ENCODE assay signal across 9 cellular contexts in the genomic region with DNA sequence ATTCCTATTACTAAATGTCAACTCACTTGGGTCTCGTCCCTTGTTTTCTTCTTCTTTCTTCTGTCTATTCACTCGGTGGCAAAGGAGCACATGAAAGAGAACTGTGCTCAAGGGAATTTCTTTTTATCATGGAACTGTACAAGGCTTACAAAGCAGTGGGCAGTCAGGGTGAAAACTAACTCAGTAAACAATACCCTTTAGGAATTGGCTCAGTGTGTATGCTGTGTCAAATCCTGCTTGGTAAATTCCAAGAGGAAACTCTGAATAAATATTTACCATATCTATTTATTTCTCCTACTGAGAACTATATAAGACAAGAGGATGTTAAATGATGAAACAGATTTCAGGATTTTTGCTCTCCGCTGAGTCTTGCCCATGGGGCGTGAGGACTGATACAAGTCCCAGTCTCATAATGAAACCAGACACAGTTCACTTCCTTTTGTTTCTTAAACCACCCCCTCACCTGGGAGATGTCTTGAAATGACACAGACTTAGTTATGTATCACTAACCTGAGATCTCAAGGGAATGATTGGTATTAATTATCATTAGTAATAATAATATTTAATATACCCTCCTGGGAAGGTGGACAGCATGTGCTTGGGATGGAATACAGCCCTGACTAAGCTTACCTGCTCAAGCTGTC.
DNase-seq lines count a peak whose midpoint lies in the region; ATAC-seq, FAIRE-seq and TF ChIP-seq lines count a peak whose summit lies in the region.
"Had no signal": no experiment of that assay in that cellular context is flagged by ENCODE, and none has a peak within 500 bp of the region (broad histone marks: within the 10 kb centered on the region; RNA-seq: fewer than 3 reads in every experiment).

No MANE protein-coding gene starts in this region.

- ATAC-seq in GM18517 (IDR thresholded peaks at IDR 0.05; ENCODE audit: unreplicated experiment) (peak; percentile 96), GM21526 (IDR thresholded peaks at IDR 0.05; ENCODE audit: low FRiP score, unreplicated experiment) (peak; percentile 88), HG03442 (IDR thresholded peaks at IDR 0.05; ENCODE audit: unreplicated experiment) (peak; percentile 91)

- no peak for FAIRE-seq in H54 (lab: Jason Lieb, UNC)

- peak overlapping the region; percentile 31 for H3K27ac ChIP-seq in epithelial cell of prostate

- DNase-seq in epithelial cell of prostate (ENCODE audit: low read depth, low spot score) (no peak), inferior parietal cortex (ENCODE audit: extremely low spot score) (no peak), NCI-H345 (lab: John Stamatoyannopoulos, UW) (no peak), DMS114 treated with DMSO at 0.1 percent for 48 hours (lab: John Stamatoyannopoulos, UW; ENCODE audit: unreplicated experiment) (no peak), H54 (ENCODE audit: insufficient read length, low spot score) (no peak)
- DNase-seq: NCI-H1930 had no signal

- TF ChIP-seq POLR2A in H54 (IDR thresholded peaks at IDR 0.05; ENCODE audit: low read depth, low read length), result no peak
